9 cellular contexts compared by ENCODE assay signal in genomic region chrX:155612312-155613224, GRCh38. TPM values are rescaled to one million over a fixed set of nuclear protein-coding genes. Genes with fewer than 3 reads are reported as not detected.
DNase-seq lines count a peak whose midpoint lies in the region; ATAC-seq, FAIRE-seq and TF ChIP-seq lines count a peak whose summit lies in the region.
"Had no signal": no experiment of that assay in that cellular context is flagged by ENCODE, and none has a peak within 500 bp of the region (broad histone marks: within the 10 kb centered on the region; RNA-seq: fewer than 3 reads in every experiment).

SPRY3 (plus strand) TSS chrX:155612586.
TMLHE (minus strand) TSS chrX:155612952; CDS start chrX:155545276, 67,676 bp downstream.

- no peaks in the 10 kb centered on the region for H3K36me3 ChIP-seq in fibroblast of lung (ENCODE audit: control insufficient read depth, insufficient read depth, low read length)

- H3K9ac ChIP-seq in fibroblast of lung (ENCODE audit: insufficient read depth, low read length): peak within 1 kb of the TSS; percentile 86

- H3K27me3 Mint-ChIP-seq in Calu3 (ENCODE audit: unreplicated experiment) (no peaks in the 10 kb centered on the region), naive B cell (no peaks in the 10 kb centered on the region)
- no peaks in the 10 kb centered on the region for H3K27me3 Mint-ChIP-seq in stimulated activated memory B cell treated with anti-CD40 and anti-IgM and Interleukin-4, amounts not matched to agents 10 μg/mL and 1 μg/mL and 100 μg/mL, for 72 hours

- no peaks in the 10 kb centered on the region for H3K27me3 ChIP-seq in fibroblast of lung (ENCODE audit: control insufficient read depth, insufficient read depth, low read length)

- H4K20me1 ChIP-seq in fibroblast of lung (ENCODE audit: control insufficient read depth, extremely low read depth, insufficient read depth, low read length): no peaks in the 10 kb centered on the region

- H3K36me3 Mint-ChIP-seq in Calu3 (ENCODE audit: insufficient read depth, unreplicated experiment) (peaks cover 15% of the 10 kb centered on the region), naive B cell (no peaks in the 10 kb centered on the region)
- H3K36me3 Mint-ChIP-seq in stimulated activated memory B cell treated with anti-CD40 and anti-IgM and Interleukin-4, amounts not matched to agents 10 μg/mL and 1 μg/mL and 100 μg/mL, for 72 hours: no peaks in the 10 kb centered on the region

- peak within 1 kb of the TSS; percentile 75 for H3K4me2 ChIP-seq in fibroblast of lung (ENCODE audit: extremely low read depth, insufficient read depth, low read length)

- H3K27ac ChIP-seq in fibroblast of lung (ENCODE audit: insufficient read depth, low read length): peak within 1 kb of the TSS; percentile 85

- TF ChIP-seq CTCF in Calu3 (IDR thresholded peaks at IDR 0.05; ENCODE audit: unreplicated experiment) (no peak), fibroblast of lung (conservative IDR thresholded peaks at IDR 0.05 in 1 of 2, IDR thresholded peaks at IDR 0.05 in 1 of 2; ENCODE audit: low read depth in 1 of 2, low read length in 2 of 2) (no peak)

- CTCF ChIA-PET in Calu3 (lab: Charles Lee): interaction anchor here (0.6 to 0.7 kb wide), 2 partner anchors 50 to 807 kb away, joined by 3 to 7 read pairs; partner anchors contain the start of gene MPP1

- intact Hi-C loops in Calu3 (cut with micrococcal nuclease; ENCODE audit: unreplicated experiment): no loop called here

- H3K9me3 Mint-ChIP-seq in Calu3 (ENCODE audit: low read depth, unreplicated experiment) (no peaks in the 10 kb centered on the region), naive B cell (peaks cover 0 to 10% (median 4%) of the 10 kb centered on the region in 7 donors)
- H3K9me3 Mint-ChIP-seq in stimulated activated memory B cell treated with anti-CD40 and anti-IgM and Interleukin-4, amounts not matched to agents 10 μg/mL and 1 μg/mL and 100 μg/mL, for 72 hours: no peaks in the 10 kb centered on the region

- H3K4me1 Mint-ChIP-seq in Calu3 (ENCODE audit: low read depth, unreplicated experiment): no peaks in the 10 kb centered on the region
- H3K4me1 Mint-ChIP-seq in naive B cell: peaks cover 3 to 21% (median 18%) of the 10 kb centered on the region in 3 donors
- H3K4me1 Mint-ChIP-seq in stimulated activated memory B cell treated with anti-CD40 and anti-IgM and Interleukin-4, amounts not matched to agents 10 μg/mL and 1 μg/mL and 100 μg/mL, for 72 hours: peaks cover 13% of the 10 kb centered on the region

- FAIRE-seq in HTR-8/SVneo (lab: Jason Lieb, UNC): peak; percentile 97
- FAIRE-seq: frontal cortex had no signal

- peak within 1 kb of the TSS; percentile 74 for H2AFZ ChIP-seq in fibroblast of lung (ENCODE audit: low read length)

- no peaks in the 10 kb centered on the region for H3K4me1 ChIP-seq in fibroblast of lung (ENCODE audit: control insufficient read depth, extremely low read depth, insufficient read depth, low read length)

- no peaks in the 10 kb centered on the region for H3K9me3 ChIP-seq in fibroblast of lung (ENCODE audit: control insufficient read depth, insufficient read depth, low read depth, low read length)

- H3K27ac Mint-ChIP-seq in Calu3 (ENCODE audit: unreplicated experiment): peak within 1 kb of the TSS; percentile 87
- peak within 1 kb of the TSS; percentile 85 to 93 (median 88) for H3K27ac Mint-ChIP-seq in naive B cell
- peak within 1 kb of the TSS; percentile 95 for H3K27ac Mint-ChIP-seq in stimulated activated memory B cell treated with anti-CD40 and anti-IgM and Interleukin-4, amounts not matched to agents 10 μg/mL and 1 μg/mL and 100 μg/mL, for 72 hours

- ATAC-seq in GM21381 (IDR thresholded peaks at IDR 0.05; ENCODE audit: unreplicated experiment): peak; percentile 91
- peak; percentile 83 to 87 for ATAC-seq in naive B cell (ENCODE audit: low read depth in 2 of 2)
- ATAC-seq in stimulated activated memory B cell treated with anti-CD40 and anti-IgM and Interleukin-4, amounts not matched to agents 10 μg/mL and 1 μg/mL and 100 μg/mL, for 72 hours: peak; percentile 96

- peak within 1 kb of the TSS; percentile 65 to 80 (median 74) for H3K4me3 ChIP-seq in fibroblast of lung (replicated peaks in 1 of 4; ENCODE audit: control extremely low read depth in 1 of 4, insufficient read depth in 1 of 4, low read depth in 3 of 4, low read length in 4 of 4)

- H3K79me2 ChIP-seq in fibroblast of lung (ENCODE audit: control insufficient read depth, insufficient read depth, low read length): peaks cover 12% of the 10 kb centered on the region

- DNase-seq in Calu3 (peak; percentile 75), HTR-8/SVneo (ENCODE audit: insufficient read length, low spot score) (peak; percentile 72), OCI-M1 (lab: John Stamatoyannopoulos, UW) (peak; percentile 77), fibroblast of lung (ENCODE audit: low read depth in 2 of 2) (peak; percentile 54 to 57), naive B cell (peak; percentile 54)
- DNase-seq in activated T-helper 1 cell treated with anti-CD3 and anti-CD28 coated beads, Interleukin-2, amount 50 U/mL, for 16 hours (ENCODE audit: low read depth in 1 of 2, low spot score in 1 of 2): peak; percentile 7 to 25

- BruUV-seq in Calu3 (replicated peaks; lab: Mats Ljungman, UMichigan): TSS peak; percentile 39

- H3K4me3 Mint-ChIP-seq in Calu3 (ENCODE audit: low read depth, unreplicated experiment) (peak within 1 kb of the TSS; percentile 86), naive B cell (peak within 1 kb of the TSS; percentile 84 to 96 (median 92))
- H3K4me3 Mint-ChIP-seq in stimulated activated memory B cell treated with anti-CD40 and anti-IgM and Interleukin-4, amounts not matched to agents 10 μg/mL and 1 μg/mL and 100 μg/mL, for 72 hours: peak within 1 kb of the TSS; percentile 91

RNA-seq across cellular contexts. Expression of gene SPRY3, which starts in this region (rescaled TPM):
- total RNA-seq in Calu3 (2022): 0.51 and 0.54 TPM in 2 replicates
- 0.26 and 0.33 TPM in 2 replicates for total RNA-seq in fibroblast of lung
- 0.36 and 0.76 TPM in 2 replicates for polyA plus RNA-seq in fibroblast of lung
- polyA plus RNA-seq in fibroblast of lung (2012): 0.21 and 0.41 TPM in 2 replicates
- 0.31 and 1.7 TPM in 2 replicates for polyA minus RNA-seq in fibroblast of lung (ENCODE audit: low replicate concordance)
- under 1 TPM in 3 of 6 donors, not detected in 3; 0.05 to 0.08 (median 0.05) TPM for polyA plus RNA-seq in naive B cell (ENCODE audit: low read depth in 6 of 6)

RNA-seq across cellular contexts. Expression of gene TMLHE, which starts in this region (rescaled TPM):
- total RNA-seq in Calu3 (2022): 21.3 and 21.5 TPM in 2 replicates
- 18.5 and 24.1 TPM in 2 replicates for total RNA-seq in fibroblast of lung
- 14.1 and 17.5 TPM in 2 replicates for polyA plus RNA-seq in fibroblast of lung
- polyA plus RNA-seq in fibroblast of lung (2012): 11.3 and 12.7 TPM in 2 replicates
- 26.4 and 48.6 TPM in 2 replicates for polyA minus RNA-seq in fibroblast of lung (ENCODE audit: low replicate concordance)
- polyA plus RNA-seq in naive B cell (ENCODE audit: low read depth in 6 of 6): 10 to 100 TPM; 21.2 to 38.5 (median 28.8) TPM

Comparison
In these comparisons a context has a peak if more than half of its experiments do, and no peak if none do; other contexts are left out.
1. Peak in every context shown above with its lines: DNase-seq, ATAC-seq, H3K4me3 ChIP-seq and H3K27ac ChIP-seq.
2. DNase-seq: peak in every context shown above with its lines; median percentile 77 in OCI-M1; 75 in Calu3; 72 in HTR-8/SVneo; 56 in fibroblast of lung; 54 in naive B cell; 16 in activated T-helper 1 cell treated with anti-CD3 and anti-CD28 coated beads, Interleukin-2, amount 50 U/mL, for 16 hours.